8 cellular contexts compared by ENCODE assay signal in the genomic region with DNA sequence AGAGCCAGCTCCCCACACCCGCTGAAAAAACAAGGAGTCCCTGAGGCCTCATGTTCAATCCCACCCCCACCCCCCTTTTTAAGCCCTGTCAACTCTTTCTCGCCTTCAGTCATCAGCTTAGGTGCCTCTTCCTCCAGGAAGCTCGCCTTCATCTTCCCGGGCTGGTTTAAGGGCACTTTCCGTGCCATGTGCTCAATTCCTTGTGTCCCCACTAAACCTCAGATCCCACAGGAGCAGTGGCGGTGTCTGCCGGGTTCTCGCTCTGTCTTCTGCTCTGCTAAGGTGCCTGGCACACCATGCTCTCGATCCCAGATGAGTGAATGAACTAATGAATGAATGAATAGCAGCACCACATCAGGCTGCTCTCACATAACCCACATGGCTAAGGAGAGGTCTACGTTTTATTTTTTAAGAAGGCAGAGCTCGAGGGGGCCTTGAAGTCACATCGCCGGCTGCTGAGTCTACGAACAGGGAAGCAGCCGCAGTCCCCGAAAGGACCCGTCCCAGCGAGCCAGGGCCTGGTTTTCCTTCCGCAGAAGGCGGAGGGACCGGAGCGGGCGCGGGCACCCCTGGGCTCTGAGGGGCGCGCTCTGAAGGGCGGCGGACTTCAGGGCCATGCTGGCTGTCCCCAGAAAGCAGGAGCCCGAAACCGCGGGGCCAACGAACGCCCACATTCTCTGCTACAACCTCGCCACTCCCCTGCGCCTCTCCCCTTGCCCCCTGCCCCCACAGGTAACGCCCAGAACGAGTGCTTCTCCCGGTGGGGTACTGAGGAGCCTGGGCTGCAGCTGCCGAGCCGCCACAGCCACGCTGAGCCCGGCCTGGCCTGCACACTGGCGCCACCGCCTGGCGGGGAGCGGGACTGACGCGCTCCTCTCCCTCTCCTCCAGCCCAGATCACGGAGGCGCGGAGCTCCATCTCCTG.
A peak's percentile ranks its signal among the peaks of the same experiment; 100 is the strongest.
DNase-seq lines count a peak whose midpoint lies in the region; ATAC-seq and TF ChIP-seq lines count a peak whose summit lies in the region.

No MANE protein-coding gene starts in this region.

- H3K36me3 Mint-ChIP-seq in neural crest cell (ENCODE audit: low read depth) = no peaks in the 10 kb centered on the region

- H3K4me1 Mint-ChIP-seq in neural crest cell = peaks cover 11% of the 10 kb centered on the region
- H3K4me1 Mint-ChIP-seq in stimulated activated naive CD8-positive, alpha-beta T cell treated with anti-CD3 and anti-CD28 coated beads, Interleukin-15, amount 100 ng/mL, for 72 hours = peaks cover 19% of the 10 kb centered on the region

- peak overlapping the region; percentile 52 for H3K4me3 ChIP-seq in fibroblast of villous mesenchyme (ENCODE audit: low read depth, low read length)

- peaks cover 57% of the 10 kb centered on the region for H3K27me3 Mint-ChIP-seq in neural crest cell (ENCODE audit: low read depth)
- H3K27me3 Mint-ChIP-seq in stimulated activated naive CD8-positive, alpha-beta T cell treated with anti-CD3 and anti-CD28 coated beads, Interleukin-15, amount 100 ng/mL, for 72 hours = peaks cover 66% of the 10 kb centered on the region

- peak overlapping the region; percentile 45 for H3K4me3 Mint-ChIP-seq in neural crest cell
- peak overlapping the region; percentile 74 to 86 for H3K4me3 Mint-ChIP-seq in stimulated activated naive CD8-positive, alpha-beta T cell treated with anti-CD3 and anti-CD28 coated beads, Interleukin-15, amount 100 ng/mL, for 72 hours

- DNase-seq in COLO668 (lab: John Stamatoyannopoulos, UW; ENCODE audit: unreplicated experiment) (peak; percentile 58), OCI-M1 (lab: John Stamatoyannopoulos, UW) (peak; percentile 85), fibroblast of villous mesenchyme (ENCODE audit: low read depth) (peak; percentile 49), neural crest cell (ENCODE audit: low read depth, low spot score) (peak; percentile 96)
- peak; percentile 44 to 53 for DNase-seq in activated T-helper 1 cell treated with anti-CD3 and anti-CD28 coated beads, Interleukin-2, amount 50 U/mL, for 16 hours (ENCODE audit: low read depth in 1 of 2, low spot score in 1 of 2)
- peak; percentile 71 to 77 for DNase-seq in stimulated activated naive CD8-positive, alpha-beta T cell treated with anti-CD3 and anti-CD28 coated beads, Interleukin-15, amount 100 ng/mL, for 72 hours

- TF ChIP-seq CTCF in fibroblast of villous mesenchyme (IDR thresholded peaks at IDR 0.05; ENCODE audit: insufficient read depth, low read depth, low read length) = peak; percentile 98
- TF ChIP-seq CTCF in neural crest cell (conservative IDR thresholded peaks at IDR 0.05) = peak; percentile 95

- no peak overlapping the region for H3K27ac Mint-ChIP-seq in neural crest cell (ENCODE audit: unreplicated experiment)
- H3K27ac Mint-ChIP-seq in stimulated activated naive CD8-positive, alpha-beta T cell treated with anti-CD3 and anti-CD28 coated beads, Interleukin-15, amount 100 ng/mL, for 72 hours = no peak overlapping the region

- ATAC-seq in GM19467 (IDR thresholded peaks at IDR 0.05; ENCODE audit: unreplicated experiment) = peak; percentile 94
- ATAC-seq in HG03571 (IDR thresholded peaks at IDR 0.05; ENCODE audit: unreplicated experiment) = peak; percentile 83
- ATAC-seq in stimulated activated naive CD8-positive, alpha-beta T cell treated with anti-CD3 and anti-CD28 coated beads, Interleukin-15, amount 100 ng/mL, for 72 hours = peak; percentile 88

- H3K9me3 Mint-ChIP-seq in neural crest cell = no peaks in the 10 kb centered on the region
- no peaks in the 10 kb centered on the region for H3K9me3 Mint-ChIP-seq in stimulated activated naive CD8-positive, alpha-beta T cell treated with anti-CD3 and anti-CD28 coated beads, Interleukin-15, amount 100 ng/mL, for 72 hours

Comparison
In these comparisons a context has a peak if more than half of its experiments do, and no peak if none do; other contexts are left out.
1. Peak in every context shown above with its lines: DNase-seq, ATAC-seq and H3K4me3 ChIP-seq.